1 cellular context compared by ENCODE assay signal in genomic region chr11:123580557-123581275, GRCh38.
TF ChIP-seq lines count a peak whose summit lies in the region.

No MANE protein-coding gene starts in this region.

TF ChIP-seq in GM23338, 12 proteins besides CTCF, POLR2A, EP300 and RAD21 (continued from another document):
- TF ChIP-seq ZNF462 (CRISPR knock-in tag; IDR thresholded peaks at IDR 0.05) (no peak), EZH2phosphoT487 (IDR thresholded peaks at IDR 0.05; ENCODE audit: unreplicated experiment) (no peak), ZNF114 (CRISPR knock-in tag; IDR thresholded peaks at IDR 0.05) (no peak), STAT1 (IDR thresholded peaks at IDR 0.05; ENCODE audit: unreplicated experiment) (no peak), JUNB (IDR thresholded peaks at IDR 0.05; ENCODE audit: unreplicated experiment) (no peak), ZNF331 (CRISPR knock-in tag; IDR thresholded peaks at IDR 0.05; ENCODE audit: low read depth) (no peak)
TF ChIP-seq in GM23338: peak in this region for 0.
